In genomic region chr20:59578602-59579403, GRCh38 we compare ENCODE assay signal across 21 cellular contexts. TPM values are rescaled to one million over a fixed set of nuclear protein-coding genes. Genes with fewer than 3 reads are reported as not detected.
"Had no signal": no experiment of that assay in that cellular context is flagged by ENCODE, and none has a peak within 500 bp of the region (broad histone marks: within the 10 kb centered on the region; RNA-seq: fewer than 3 reads in every experiment).

No MANE protein-coding gene starts in this region.

- H3K36me3 ChIP-seq: adrenal gland, cardiac muscle cell, prostate gland, right atrium auricular region, tibial nerve, vagina had no signal

- H3K36me3 Mint-ChIP-seq: mesothelial cell of epicardium; natural killer cell treated with Interleukin-12 subunit alpha and Interleukin-12 subunit beta and Interleukin-15 and Interleukin-18, amount 100 ng/mL, for 72 hours had no signal

- H3K9me3 Mint-ChIP-seq: activated CD4-positive, alpha-beta T cell treated with anti-CD3 and anti-CD28 coated beads, Interleukin-2, amount 10 ng/mL, durations not matched to agents 24 days and 14 days; activated T-cell treated with anti-CD3 and anti-CD28 coated beads, Interleukin-2, amount 50 U/mL, for 4 hours; mesothelial cell of epicardium; natural killer cell treated with Interleukin-12 subunit alpha and Interleukin-12 subunit beta and Interleukin-15 and Interleukin-18, amount 100 ng/mL, for 72 hours; stimulated activated naive CD8-positive, alpha-beta T cell treated with anti-CD3 and anti-CD28 coated beads, Interleukin-15, Interleukin-2, amounts not matched to agents 100 ng/mL and 50 ng/mL, for 24 hours had no signal

- ATAC-seq: activated T-cell treated with anti-CD3 and anti-CD28 coated beads, Interleukin-2, amount 50 U/mL, for 4 hours; left colon; natural killer cell treated with Interleukin-12 subunit alpha and Interleukin-12 subunit beta and Interleukin-15 and Interleukin-18, amount 100 ng/mL, for 72 hours had no signal

- H3K27me3 ChIP-seq: right atrium auricular region, vagina had no signal

- H3K4me1 Mint-ChIP-seq: activated CD4-positive, alpha-beta T cell treated with anti-CD3 and anti-CD28 coated beads, Interleukin-2, amount 10 ng/mL, durations not matched to agents 24 days and 14 days had no signal

- H3K4me3 Mint-ChIP-seq: activated CD4-positive, alpha-beta T cell treated with anti-CD3 and anti-CD28 coated beads, Interleukin-2, amount 10 ng/mL, durations not matched to agents 24 days and 14 days; activated T-cell treated with anti-CD3 and anti-CD28 coated beads, Interleukin-2, amount 50 U/mL, for 4 hours; mesothelial cell of epicardium; natural killer cell treated with Interleukin-12 subunit alpha and Interleukin-12 subunit beta and Interleukin-15 and Interleukin-18, amount 100 ng/mL, for 72 hours; stimulated activated naive CD8-positive, alpha-beta T cell treated with anti-CD3 and anti-CD28 coated beads, Interleukin-15, Interleukin-2, amounts not matched to agents 100 ng/mL and 50 ng/mL, for 24 hours had no signal

- H3K27ac ChIP-seq: cardiac muscle cell, prostate gland, tibial nerve, vagina had no signal

- H3K4me3 ChIP-seq: adrenal gland, cardiac muscle cell, lung, prostate gland, right atrium auricular region, tibial nerve, vagina had no signal

- DNase-seq: activated CD4-positive, alpha-beta T cell treated with anti-CD3 and anti-CD28 coated beads, Interleukin-2, amount 10 ng/mL, durations not matched to agents 24 days and 14 days; activated CD8-positive, alpha-beta memory T cell treated with anti-CD3 and anti-CD28 coated beads, Interleukin-2, amount 50 U/mL, for 4 hours; activated naive CD4-positive, alpha-beta T cell treated with anti-CD3 and anti-CD28 coated beads, Interleukin-2, amount 50 U/mL, for 16 hours; activated T-cell treated with anti-CD3 and anti-CD28 coated beads, Interleukin-2, amount 50 U/mL, for 4 hours; adrenal gland; foreskin melanocyte; hypothalamus; islet precursor cell; left colon; T-helper 1 cell; T-helper 9 cell had no signal

- H3K4me1 ChIP-seq: adrenal gland, prostate gland had no signal

- H3K9me3 ChIP-seq: adrenal gland, prostate gland, right atrium auricular region, tibial nerve, vagina had no signal

- H3K27ac Mint-ChIP-seq: activated CD4-positive, alpha-beta T cell treated with anti-CD3 and anti-CD28 coated beads, Interleukin-2, amount 10 ng/mL, durations not matched to agents 24 days and 14 days; mesothelial cell of epicardium; natural killer cell treated with Interleukin-12 subunit alpha and Interleukin-12 subunit beta and Interleukin-15 and Interleukin-18, amount 100 ng/mL, for 72 hours; stimulated activated naive CD8-positive, alpha-beta T cell treated with anti-CD3 and anti-CD28 coated beads, Interleukin-15, Interleukin-2, amounts not matched to agents 100 ng/mL and 50 ng/mL, for 24 hours had no signal

RNA-seq across cellular contexts. Expression of gene PHACTR3, which starts 25.5 kb away (rescaled TPM):
- total RNA-seq: activated CD4-positive, alpha-beta T cell treated with anti-CD3 and anti-CD28 coated beads, Interleukin-2, amount 10 ng/mL, durations not matched to agents 24 days and 14 days; fibroblast of lung; natural killer cell treated with Interleukin-12 subunit alpha and Interleukin-12 subunit beta and Interleukin-15 and Interleukin-18, amount 100 ng/mL, for 72 hours had no signal
- polyA plus RNA-seq: fibroblast of lung had no signal
